Comparison of ENCODE assay signal across 1 cellular context in the genomic region with DNA sequence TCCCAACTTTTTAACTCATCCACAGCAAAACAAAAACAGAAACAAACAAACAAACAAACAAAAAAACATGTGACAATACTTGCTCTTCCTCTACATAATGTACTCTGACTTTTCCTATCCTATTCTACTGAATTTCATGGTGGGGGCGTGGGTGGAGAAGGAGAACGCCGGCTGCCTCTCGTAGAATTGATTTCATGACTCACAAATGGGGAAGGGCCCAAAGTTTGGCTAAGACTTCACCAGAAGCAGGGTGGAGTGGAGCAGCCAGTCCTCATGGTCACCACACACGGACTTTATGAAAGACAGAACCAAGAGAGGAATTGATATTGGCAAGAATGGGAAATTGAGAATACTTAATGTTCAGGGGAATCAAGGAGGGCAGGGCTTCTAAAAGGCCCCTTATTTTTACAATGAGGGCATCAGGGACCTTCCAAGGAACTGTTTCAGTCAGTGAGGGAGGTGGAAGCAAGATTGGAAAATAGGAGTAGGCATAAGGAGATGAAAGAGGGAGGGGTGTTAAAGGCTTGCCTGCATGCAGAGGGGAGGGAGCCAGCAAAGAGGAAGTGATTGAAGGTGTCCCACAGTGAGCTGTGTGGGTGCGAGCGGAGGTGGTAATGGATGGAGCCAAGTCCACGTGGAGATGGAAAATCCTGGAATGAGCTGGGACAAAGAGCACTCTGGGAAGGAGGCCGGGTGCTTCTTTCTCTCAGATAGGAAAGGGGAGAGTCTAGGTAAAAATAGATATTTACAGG.
A peak's percentile ranks its signal among the peaks of the same experiment; 100 is the strongest.
TF ChIP-seq lines count a peak whose summit lies in the region.

No MANE protein-coding gene starts in this region.

TF ChIP-seq in H1, 55 proteins besides CTCF, POLR2A, EP300 and RAD21 (continued from another document):
- TF ChIP-seq SP4 (IDR thresholded peaks at IDR 0.05; ENCODE audit: low read length) (no peak), ASH2L (IDR thresholded peaks at IDR 0.05; ENCODE audit: low read length) (no peak), TEAD4 (IDR thresholded peaks at IDR 0.05; ENCODE audit: low read depth, low read length) (no peak), SRF (IDR thresholded peaks at IDR 0.05; ENCODE audit: low read depth, low read length) (no peak), POLR2AphosphoS5 (IDR thresholded peaks at IDR 0.05; ENCODE audit: low read depth, low read length) (no peak), MAX (IDR thresholded peaks at IDR 0.05) (peak; percentile 78)
